ENCODE assay signal across 30 cellular contexts in the genomic region with DNA sequence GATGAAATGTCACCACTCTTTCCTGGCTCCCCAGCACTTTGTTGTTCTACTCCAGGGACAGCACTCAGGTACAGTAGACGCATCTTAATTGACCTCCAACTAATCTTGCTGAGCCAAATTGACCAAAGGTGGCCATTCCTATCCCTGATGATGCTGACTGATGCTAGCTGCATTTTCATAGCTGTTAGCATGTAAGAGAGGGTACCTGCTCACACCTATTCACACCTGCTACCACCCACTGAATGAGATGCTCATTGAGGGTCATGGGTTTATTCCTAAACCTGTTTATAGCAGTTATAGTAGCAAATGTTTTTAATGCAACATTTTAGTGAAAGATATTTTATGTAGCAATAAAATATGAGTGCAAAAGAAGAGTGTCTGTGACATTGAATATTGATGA.
"Had no signal": no experiment of that assay in that cellular context is flagged by ENCODE, and none has a peak within 500 bp of the region (broad histone marks: within the 10 kb centered on the region; RNA-seq: fewer than 3 reads in every experiment).

No MANE protein-coding gene starts in this region.

- H3K27me3 Mint-ChIP-seq: activated CD4-positive, alpha-beta memory T cell treated with anti-CD3 and anti-CD28 coated beads for 36 hours; activated CD4-positive, alpha-beta T cell treated with anti-CD3 and anti-CD28 coated beads for 36 hours; activated CD4-positive, alpha-beta T cell treated with anti-CD3 and anti-CD28 coated beads, Interleukin-2, amount 10 ng/mL, durations not matched to agents 24 days and 14 days; activated CD8-positive, alpha-beta memory T cell treated with anti-CD3 and anti-CD28 coated beads, Interleukin-2, amount 10 ng/mL, durations not matched to agents 7 days and 5 days; activated naive CD4-positive, alpha-beta T cell treated with anti-CD3 and anti-CD28 coated beads, Interleukin-2, amount 50 U/mL, for 24 hours; activated naive CD8-positive, alpha-beta T cell treated with anti-CD3 and anti-CD28 coated beads for 36 hours; activated naive CD8-positive, alpha-beta T cell treated with anti-CD3 and anti-CD28 coated beads, Interleukin-2, amount 50 U/mL, for 24 hours had no signal

- H3K9me3 ChIP-seq: adrenal gland, body of pancreas, esophagus muscularis mucosa, gastrocnemius medialis had no signal

- DNase-seq: activated CD4-positive, alpha-beta memory T cell treated with anti-CD3 and anti-CD28 coated beads for 36 hours; activated CD4-positive, alpha-beta T cell treated with anti-CD3 and anti-CD28 coated beads for 36 hours; activated CD4-positive, alpha-beta T cell treated with anti-CD3 and anti-CD28 coated beads, Interleukin-2, amount 10 ng/mL, durations not matched to agents 24 days and 14 days; activated CD4-positive, CD25-positive, alpha-beta regulatory T cell; activated CD4-positive, CD25-positive, alpha-beta regulatory T cell treated with anti-CD3 and anti-CD28 coated beads, Interleukin-2, amount 50 U/mL, for 72 hours; activated CD8-positive, alpha-beta memory T cell treated with anti-CD3 and anti-CD28 coated beads, Interleukin-2, amount 10 ng/mL, durations not matched to agents 7 days and 5 days; activated CD8-positive, alpha-beta memory T cell treated with anti-CD3 and anti-CD28 coated beads, Interleukin-2, amount 50 U/mL, for 4 hours; activated CD8-positive, alpha-beta T cell treated with anti-CD3 and anti-CD28 coated beads, Interleukin-2, amount 10 ng/mL, durations not matched to agents 7 days and 5 days; activated effector memory CD4-positive, alpha-beta T cell treated with anti-CD3 and anti-CD28 coated beads, Interleukin-2, amount 50 U/mL, for 16 hours; activated naive CD4-positive, alpha-beta T cell treated with anti-CD3 and anti-CD28 coated beads for 36 hours; activated naive CD8-positive, alpha-beta T cell treated with anti-CD3 and anti-CD28 coated beads for 36 hours; activated naive CD8-positive, alpha-beta T cell treated with anti-CD3 and anti-CD28 coated beads, Interleukin-2, amount 50 U/mL, for 24 hours; activated T-cell treated with anti-CD3 and anti-CD28 coated beads, Interleukin-2, amount 50 U/mL, for 1 hour; activated T-cell treated with anti-CD3 and anti-CD28 coated beads, Interleukin-2, amount 50 U/mL, for 48 hours; adrenal gland; amygdala; aorta; body of pancreas; caudate nucleus; cortex of kidney; effector CD8-positive, alpha-beta T cell; foreskin keratinocyte; gastrocnemius medialis; glutamatergic neuron; heart left ventricle; T-helper 2 cell had no signal

- H3K4me3 Mint-ChIP-seq: activated CD4-positive, alpha-beta memory T cell treated with anti-CD3 and anti-CD28 coated beads for 36 hours; activated CD4-positive, alpha-beta T cell treated with anti-CD3 and anti-CD28 coated beads for 36 hours; activated CD4-positive, alpha-beta T cell treated with anti-CD3 and anti-CD28 coated beads, Interleukin-2, amount 10 ng/mL, durations not matched to agents 24 days and 14 days; activated CD8-positive, alpha-beta memory T cell treated with anti-CD3 and anti-CD28 coated beads, Interleukin-2, amount 10 ng/mL, durations not matched to agents 7 days and 5 days; activated CD8-positive, alpha-beta T cell treated with anti-CD3 and anti-CD28 coated beads, Interleukin-2, amount 10 ng/mL, durations not matched to agents 7 days and 5 days; activated naive CD4-positive, alpha-beta T cell treated with anti-CD3 and anti-CD28 coated beads for 36 hours; activated naive CD4-positive, alpha-beta T cell treated with anti-CD3 and anti-CD28 coated beads, Interleukin-2, amount 50 U/mL, for 24 hours; activated naive CD8-positive, alpha-beta T cell treated with anti-CD3 and anti-CD28 coated beads for 36 hours; activated naive CD8-positive, alpha-beta T cell treated with anti-CD3 and anti-CD28 coated beads, Interleukin-2, amount 50 U/mL, for 24 hours; activated T-helper 1 cell treated with anti-CD3 and anti-CD28 coated beads, Interleukin-12 subunit alpha, Interleukin-12 subunit beta, Interleukin-2, Interleukin-4 antibody, amounts not matched to agents 30 ng/mL and 10 ng/mL and 1 ng/mL, durations not matched to agents 14 hours and 24 hours and 36 hours had no signal

- H3K4me3 ChIP-seq: adrenal gland, body of pancreas, esophagus muscularis mucosa, gastrocnemius medialis, heart left ventricle had no signal

- H3K27ac Mint-ChIP-seq: activated CD4-positive, alpha-beta memory T cell treated with anti-CD3 and anti-CD28 coated beads for 36 hours; activated CD4-positive, alpha-beta T cell treated with anti-CD3 and anti-CD28 coated beads for 36 hours; activated CD4-positive, alpha-beta T cell treated with anti-CD3 and anti-CD28 coated beads, Interleukin-2, amount 10 ng/mL, durations not matched to agents 24 days and 14 days; activated CD8-positive, alpha-beta memory T cell treated with anti-CD3 and anti-CD28 coated beads, Interleukin-2, amount 10 ng/mL, durations not matched to agents 7 days and 5 days; activated CD8-positive, alpha-beta T cell treated with anti-CD3 and anti-CD28 coated beads, Interleukin-2, amount 10 ng/mL, durations not matched to agents 7 days and 5 days; activated naive CD4-positive, alpha-beta T cell treated with anti-CD3 and anti-CD28 coated beads for 36 hours; activated naive CD4-positive, alpha-beta T cell treated with anti-CD3 and anti-CD28 coated beads, Interleukin-2, amount 50 U/mL, for 24 hours; activated naive CD8-positive, alpha-beta T cell treated with anti-CD3 and anti-CD28 coated beads for 36 hours; activated naive CD8-positive, alpha-beta T cell treated with anti-CD3 and anti-CD28 coated beads, Interleukin-2, amount 50 U/mL, for 24 hours; activated T-helper 1 cell treated with anti-CD3 and anti-CD28 coated beads, Interleukin-12 subunit alpha, Interleukin-12 subunit beta, Interleukin-2, Interleukin-4 antibody, amounts not matched to agents 30 ng/mL and 10 ng/mL and 1 ng/mL, durations not matched to agents 14 hours and 24 hours and 36 hours; activated T-helper 2 cell treated with anti-CD3 and anti-CD28 coated beads, Interferon-gamma antibody, Interleukin-2, Interleukin-4, amounts not matched to agents 10 μg/mL and 5 μg/mL and 100 μg/mL, durations not matched to agents 14 hours and 24 hours and 36 hours had no signal

- H3K36me3 ChIP-seq: adrenal gland, esophagus muscularis mucosa, gastrocnemius medialis, heart left ventricle had no signal

- H3K36me3 Mint-ChIP-seq: activated CD4-positive, alpha-beta memory T cell treated with anti-CD3 and anti-CD28 coated beads for 36 hours had no signal

- H3K9me3 Mint-ChIP-seq: activated CD4-positive, alpha-beta memory T cell treated with anti-CD3 and anti-CD28 coated beads for 36 hours; activated CD4-positive, alpha-beta T cell treated with anti-CD3 and anti-CD28 coated beads, Interleukin-2, amount 10 ng/mL, durations not matched to agents 24 days and 14 days; activated naive CD4-positive, alpha-beta T cell treated with anti-CD3 and anti-CD28 coated beads, Interleukin-2, amount 50 U/mL, for 24 hours; activated T-helper 1 cell treated with anti-CD3 and anti-CD28 coated beads, Interleukin-12 subunit alpha, Interleukin-12 subunit beta, Interleukin-2, Interleukin-4 antibody, amounts not matched to agents 30 ng/mL and 10 ng/mL and 1 ng/mL, durations not matched to agents 14 hours and 24 hours and 36 hours; activated T-helper 2 cell treated with anti-CD3 and anti-CD28 coated beads, Interferon-gamma antibody, Interleukin-2, Interleukin-4, amounts not matched to agents 10 μg/mL and 5 μg/mL and 100 μg/mL, durations not matched to agents 14 hours and 24 hours and 36 hours had no signal

- H3K4me1 ChIP-seq: adrenal gland, body of pancreas, esophagus muscularis mucosa, foreskin keratinocyte, gastrocnemius medialis had no signal

- H3K27me3 ChIP-seq: adrenal gland, body of pancreas, esophagus muscularis mucosa, foreskin keratinocyte, gastrocnemius medialis, heart left ventricle had no signal

- H3K4me1 Mint-ChIP-seq: activated CD8-positive, alpha-beta memory T cell treated with anti-CD3 and anti-CD28 coated beads, Interleukin-2, amount 10 ng/mL, durations not matched to agents 7 days and 5 days had no signal

- H3K27ac ChIP-seq: adrenal gland, body of pancreas, esophagus muscularis mucosa, foreskin keratinocyte, gastrocnemius medialis, heart left ventricle had no signal
